ENCODE assay signal across 1 cellular context in the genomic region with DNA sequence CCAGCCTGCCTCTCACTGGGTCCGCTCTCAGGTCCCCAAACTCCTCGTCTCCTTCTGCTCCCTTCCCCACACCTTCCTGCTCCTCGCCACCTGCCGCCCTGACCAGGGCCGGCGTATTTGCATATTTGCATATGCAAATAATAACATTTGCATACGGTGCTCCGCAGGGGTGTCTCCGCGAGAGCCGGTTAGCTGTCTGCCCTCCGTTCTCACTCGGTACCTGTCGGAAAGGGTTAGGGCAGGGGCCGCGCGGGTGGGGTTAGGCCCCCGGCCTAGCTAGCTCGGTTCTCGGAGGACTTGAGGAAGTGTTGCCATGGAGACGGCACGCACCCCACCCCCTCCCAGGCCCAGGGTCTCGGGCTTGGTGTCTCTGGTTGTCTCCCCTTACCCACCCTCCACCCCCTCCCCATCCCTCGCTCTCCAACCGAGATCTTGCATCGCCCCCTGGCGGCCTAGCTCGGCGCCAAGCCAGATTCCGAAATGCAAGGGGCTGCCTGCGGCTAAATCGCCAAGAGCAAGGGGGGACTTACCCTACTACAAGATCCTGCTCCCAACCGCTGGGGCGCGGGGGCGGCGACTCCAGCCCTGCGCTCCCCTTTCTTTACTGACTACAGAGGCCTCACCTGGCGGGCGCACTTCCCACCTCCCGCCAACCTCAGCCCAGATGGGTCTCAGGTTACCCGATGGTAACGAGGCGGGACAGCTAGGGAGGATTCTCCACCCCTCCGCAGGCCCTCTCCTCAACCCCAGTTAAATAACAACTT.
TF ChIP-seq lines count a peak whose summit lies in the region.

No MANE protein-coding gene starts in this region.

TF ChIP-seq in K562, 482 proteins besides CTCF, POLR2A, EP300 and RAD21 (continued from another document and continues in another):
- no peak for TF ChIP-seq RFX7 (CRISPR knock-in tag; IDR thresholded peaks at IDR 0.05)
- no peak for TF ChIP-seq NR2C1 (IDR thresholded peaks at IDR 0.05)
- TF ChIP-seq NR2C1 (tag; IDR thresholded peaks at IDR 0.05) = no peak
- TF ChIP-seq RBM14 (IDR thresholded peaks at IDR 0.05; ENCODE audit: borderline replicate concordance, insufficient read depth, low read depth, low read length) = no peak
- no peak for TF ChIP-seq KAT8 (IDR thresholded peaks at IDR 0.05; ENCODE audit: low read depth)
- no peak for TF ChIP-seq BACH1 (tag; IDR thresholded peaks at IDR 0.05)
- TF ChIP-seq, protein P1, sequence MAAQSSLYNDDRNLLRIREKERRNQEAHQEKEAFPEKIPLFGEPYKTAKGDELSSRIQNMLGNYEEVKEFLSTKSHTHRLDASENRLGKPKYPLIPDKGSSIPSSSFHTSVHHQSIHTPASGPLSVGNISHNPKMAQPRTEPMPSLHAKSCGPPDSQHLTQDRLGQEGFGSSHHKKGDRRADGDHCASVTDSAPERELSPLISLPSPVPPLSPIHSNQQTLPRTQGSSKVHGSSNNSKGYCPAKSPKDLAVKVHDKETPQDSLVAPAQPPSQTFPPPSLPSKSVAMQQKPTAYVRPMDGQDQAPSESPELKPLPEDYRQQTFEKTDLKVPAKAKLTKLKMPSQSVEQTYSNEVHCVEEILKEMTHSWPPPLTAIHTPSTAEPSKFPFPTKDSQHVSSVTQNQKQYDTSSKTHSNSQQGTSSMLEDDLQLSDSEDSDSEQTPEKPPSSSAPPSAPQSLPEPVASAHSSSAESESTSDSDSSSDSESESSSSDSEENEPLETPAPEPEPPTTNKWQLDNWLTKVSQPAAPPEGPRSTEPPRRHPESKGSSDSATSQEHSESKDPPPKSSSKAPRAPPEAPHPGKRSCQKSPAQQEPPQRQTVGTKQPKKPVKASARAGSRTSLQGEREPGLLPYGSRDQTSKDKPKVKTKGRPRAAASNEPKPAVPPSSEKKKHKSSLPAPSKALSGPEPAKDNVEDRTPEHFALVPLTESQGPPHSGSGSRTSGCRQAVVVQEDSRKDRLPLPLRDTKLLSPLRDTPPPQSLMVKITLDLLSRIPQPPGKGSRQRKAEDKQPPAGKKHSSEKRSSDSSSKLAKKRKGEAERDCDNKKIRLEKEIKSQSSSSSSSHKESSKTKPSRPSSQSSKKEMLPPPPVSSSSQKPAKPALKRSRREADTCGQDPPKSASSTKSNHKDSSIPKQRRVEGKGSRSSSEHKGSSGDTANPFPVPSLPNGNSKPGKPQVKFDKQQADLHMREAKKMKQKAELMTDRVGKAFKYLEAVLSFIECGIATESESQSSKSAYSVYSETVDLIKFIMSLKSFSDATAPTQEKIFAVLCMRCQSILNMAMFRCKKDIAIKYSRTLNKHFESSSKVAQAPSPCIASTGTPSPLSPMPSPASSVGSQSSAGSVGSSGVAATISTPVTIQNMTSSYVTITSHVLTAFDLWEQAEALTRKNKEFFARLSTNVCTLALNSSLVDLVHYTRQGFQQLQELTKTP (IDR thresholded peaks at IDR 0.05; ENCODE audit: low read depth in 1 of 2, partially characterized antibody in 2 of 2) = peak in 1 of 2 experiments; percentile 16
- no peak for TF ChIP-seq MECOM (CRISPR knock-in tag; IDR thresholded peaks at IDR 0.05)
- TF ChIP-seq MLLT1 (IDR thresholded peaks at IDR 0.05) = no peak
- no peak for TF ChIP-seq IFI16 (CRISPR knock-in tag; IDR thresholded peaks at IDR 0.05)
- TF ChIP-seq SOX6 (IDR thresholded peaks at IDR 0.05) = no peak
- TF ChIP-seq SMAD2 (IDR thresholded peaks at IDR 0.05; ENCODE audit: low read depth, low read length) = no peak
- TF ChIP-seq SNIP1 (IDR thresholded peaks at IDR 0.05; ENCODE audit: low read depth) = no peak
- TF ChIP-seq ATF6 (CRISPR knock-in tag; IDR thresholded peaks at IDR 0.05) = no peak
- TF ChIP-seq ZNF780A (CRISPR knock-in tag; IDR thresholded peaks at IDR 0.05) = no peak
- no peak for TF ChIP-seq ZNF140 (CRISPR knock-in tag; IDR thresholded peaks at IDR 0.05)
- no peak for TF ChIP-seq ARID1B (IDR thresholded peaks at IDR 0.05)
- no peak for TF ChIP-seq KAT2B (IDR thresholded peaks at IDR 0.05; ENCODE audit: low read depth, low read length)
- TF ChIP-seq CHD2 (IDR thresholded peaks at IDR 0.05; ENCODE audit: low read depth, low read length) = peak; percentile 75
- TF ChIP-seq ZNF436 (CRISPR knock-in tag; IDR thresholded peaks at IDR 0.05) = no peak
- no peak for TF ChIP-seq ZNF609 (CRISPR knock-in tag; IDR thresholded peaks at IDR 0.05; ENCODE audit: borderline replicate concordance)
- no peak for TF ChIP-seq ZNF431 (CRISPR knock-in tag; IDR thresholded peaks at IDR 0.05)
- no peak; the same call in 1 of the 2 replicates for TF ChIP-seq YBX1 (IDR thresholded peaks at IDR 0.05)
- 0 out of 3 replicates have a peak, but pooled peaks of 1 of the 2 experiments have one; percentile 21 for TF ChIP-seq CBX3 (IDR thresholded peaks at IDR 0.05; ENCODE audit: borderline replicate concordance in 1 of 2, low read length in 2 of 2)
- TF ChIP-seq MTA3 (IDR thresholded peaks at IDR 0.05; ENCODE audit: borderline replicate concordance) = no peak
- TF ChIP-seq ELF1 (tag; IDR thresholded peaks at IDR 0.05) = 0 out of 2 replicates have a peak, but pooled peaks have one; percentile 24
- TF ChIP-seq SMARCB1 (IDR thresholded peaks at IDR 0.05; ENCODE audit: insufficient read length, low read depth) = no peak
- no peak for TF ChIP-seq MED1 (CRISPR knock-in tag; IDR thresholded peaks at IDR 0.05; ENCODE audit: borderline replicate concordance)
- TF ChIP-seq FOXO4 (CRISPR knock-in tag; IDR thresholded peaks at IDR 0.05) = no peak
- no peak for TF ChIP-seq ASH1L (IDR thresholded peaks at IDR 0.05; ENCODE audit: borderline replicate concordance, low read depth, partially characterized antibody)
- TF ChIP-seq TAL1 (IDR thresholded peaks at IDR 0.05) = 0 out of 2 replicates have a peak, but pooled peaks have one; percentile 4
- TF ChIP-seq CEBPG (CRISPR knock-in tag; IDR thresholded peaks at IDR 0.05) = no peak
- no peak for TF ChIP-seq CEBPG (tag; conservative IDR thresholded peaks at IDR 0.05 in 1 of 2, IDR thresholded peaks at IDR 0.05 in 1 of 2)
- TF ChIP-seq NR2C2 (CRISPR knock-in tag; IDR thresholded peaks at IDR 0.05) = no peak
- TF ChIP-seq NR2C2 (tag; IDR thresholded peaks at IDR 0.05) = no peak
- TF ChIP-seq, protein P2, sequence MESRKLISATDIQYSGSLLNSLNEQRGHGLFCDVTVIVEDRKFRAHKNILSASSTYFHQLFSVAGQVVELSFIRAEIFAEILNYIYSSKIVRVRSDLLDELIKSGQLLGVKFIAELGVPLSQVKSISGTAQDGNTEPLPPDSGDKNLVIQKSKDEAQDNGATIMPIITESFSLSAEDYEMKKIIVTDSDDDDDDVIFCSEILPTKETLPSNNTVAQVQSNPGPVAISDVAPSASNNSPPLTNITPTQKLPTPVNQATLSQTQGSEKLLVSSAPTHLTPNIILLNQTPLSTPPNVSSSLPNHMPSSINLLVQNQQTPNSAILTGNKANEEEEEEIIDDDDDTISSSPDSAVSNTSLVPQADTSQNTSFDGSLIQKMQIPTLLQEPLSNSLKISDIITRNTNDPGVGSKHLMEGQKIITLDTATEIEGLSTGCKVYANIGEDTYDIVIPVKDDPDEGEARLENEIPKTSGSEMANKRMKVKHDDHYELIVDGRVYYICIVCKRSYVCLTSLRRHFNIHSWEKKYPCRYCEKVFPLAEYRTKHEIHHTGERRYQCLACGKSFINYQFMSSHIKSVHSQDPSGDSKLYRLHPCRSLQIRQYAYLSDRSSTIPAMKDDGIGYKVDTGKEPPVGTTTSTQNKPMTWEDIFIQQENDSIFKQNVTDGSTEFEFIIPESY (CRISPR knock-in tag; IDR thresholded peaks at IDR 0.05) = no peak
- TF ChIP-seq, protein P3, sequence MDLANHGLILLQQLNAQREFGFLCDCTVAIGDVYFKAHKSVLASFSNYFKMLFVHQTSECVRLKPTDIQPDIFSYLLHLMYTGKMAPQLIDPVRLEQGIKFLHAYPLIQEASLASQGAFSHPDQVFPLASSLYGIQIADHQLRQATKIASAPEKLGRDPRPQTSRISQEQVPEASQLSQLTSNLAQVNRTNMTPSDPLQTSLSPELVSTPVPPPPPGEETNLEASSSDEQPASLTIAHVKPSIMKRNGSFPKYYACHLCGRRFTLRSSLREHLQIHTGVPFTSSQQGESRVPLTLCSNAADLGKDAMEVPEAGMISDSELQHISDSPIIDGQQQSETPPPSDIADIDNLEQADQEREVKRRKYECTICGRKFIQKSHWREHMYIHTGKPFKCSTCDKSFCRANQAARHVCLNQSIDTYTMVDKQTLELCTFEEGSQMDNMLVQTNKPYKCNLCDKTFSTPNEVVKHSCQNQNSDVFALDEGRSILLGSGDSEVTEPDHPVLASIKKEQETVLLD (IDR thresholded peaks at IDR 0.05) = no peak
- TF ChIP-seq ZNF274 (IDR thresholded peaks at IDR 0.05; ENCODE audit: borderline replicate concordance, low read depth, low read length) = no peak
- TF ChIP-seq ARHGAP35 (IDR thresholded peaks at IDR 0.05; ENCODE audit: partially characterized antibody) = no peak
- no peak for TF ChIP-seq RNF2 (IDR thresholded peaks at IDR 0.05)
- no peak for TF ChIP-seq ADNP (tag; IDR thresholded peaks at IDR 0.05)
- TF ChIP-seq, protein P4, sequence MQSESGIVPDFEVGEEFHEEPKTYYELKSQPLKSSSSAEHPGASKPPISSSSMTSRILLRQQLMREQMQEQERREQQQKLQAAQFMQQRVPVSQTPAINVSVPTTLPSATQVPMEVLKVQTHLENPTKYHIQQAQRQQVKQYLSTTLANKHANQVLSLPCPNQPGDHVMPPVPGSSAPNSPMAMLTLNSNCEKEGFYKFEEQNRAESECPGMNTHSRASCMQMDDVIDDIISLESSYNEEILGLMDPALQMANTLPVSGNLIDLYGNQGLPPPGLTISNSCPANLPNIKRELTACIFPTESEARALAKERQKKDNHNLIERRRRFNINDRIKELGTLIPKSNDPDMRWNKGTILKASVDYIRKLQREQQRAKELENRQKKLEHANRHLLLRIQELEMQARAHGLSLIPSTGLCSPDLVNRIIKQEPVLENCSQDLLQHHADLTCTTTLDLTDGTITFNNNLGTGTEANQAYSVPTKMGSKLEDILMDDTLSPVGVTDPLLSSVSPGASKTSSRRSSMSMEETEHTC (IDR thresholded peaks at IDR 0.05) = no peak
